32 cellular contexts compared by ENCODE assay signal in genomic region chr10:167383-167782, GRCh38. TPM values are rescaled to one million over a fixed set of nuclear protein-coding genes. Genes with fewer than 3 reads are reported as not detected.
DNase-seq lines count a peak whose midpoint lies in the region; ATAC-seq, FAIRE-seq and TF ChIP-seq lines count a peak whose summit lies in the region.
"Had no signal": no experiment of that assay in that cellular context is flagged by ENCODE, and none has a peak within 500 bp of the region (broad histone marks: within the 10 kb centered on the region; RNA-seq: fewer than 3 reads in every experiment).

No MANE protein-coding gene starts in this region.

- peaks cover 38% of the 10 kb centered on the region for H3K79me2 ChIP-seq in HepG2 (ENCODE audit: insufficient read depth, low read length)

- DNase-seq in HepG2 (ENCODE audit: low spot score) (no peak), left lobe of liver (ENCODE audit: low spot score) (no peak), small intestine (peak; percentile 18), NCI-H1930 (lab: John Stamatoyannopoulos, UW) (no peak), G401 (ENCODE audit: low spot score) (no peak)
- DNase-seq: 8988T; ACHN; BE2C; C1 segment of cervical spinal cord; Caco-2; Calu3; CD4-positive, alpha-beta memory T cell; CD4-positive, alpha-beta T cell; CD4-positive, CD25-positive, alpha-beta regulatory T cell; CD8-positive, alpha-beta memory T cell; CD8-positive, alpha-beta T cell; COR-L47; DMS 273 treated with DMSO at 0.1 percent for 48 hours; DMS153; DMS53; DMS79; DMS79 treated with DMSO at 0.1 percent for 48 hours; DND-41; EL had no signal

- CTCF ChIA-PET in HepG2 (lab: Yijun Ruan, JAX; ENCODE audit: low intra/inter-chr PET ratio, low total read pairs): no interaction called here

- FAIRE-seq in HepG2 (lab: Jason Lieb, UNC) (no peak), small intestine (lab: Jason Lieb, UNC) (peak; percentile 39)
- FAIRE-seq: A204.1, A549, D721Med had no signal

- H3K4me1 ChIP-seq in liver (ENCODE audit: control insufficient read depth in 4 of 4, insufficient read depth in 4 of 4, low read length in 3 of 4): no peaks in the 10 kb centered on the region
- no peaks in the 10 kb centered on the region for H3K4me1 ChIP-seq in HepG2 (ENCODE audit: insufficient read depth, low read length)
- H3K4me1 ChIP-seq in small intestine (ENCODE audit: control insufficient read depth in 2 of 2, insufficient read depth in 1 of 2, low read depth in 1 of 2, low read length in 1 of 2): no peaks in the 10 kb centered on the region
- H3K4me1 ChIP-seq: A549, BE2C, BLaER1, Caco-2 had no signal

- H3K4me2 ChIP-seq in HepG2 (ENCODE audit: low read depth, low read length): no peak overlapping the region
- H3K4me2 ChIP-seq: A549, BLaER1 had no signal

- H3K9ac ChIP-seq in liver (ENCODE audit: low read depth in 1 of 2, low read length in 2 of 2) (no peak overlapping the region), HepG2 (ENCODE audit: insufficient read depth, low read depth, low read length) (no peak overlapping the region)
- H3K9ac ChIP-seq: BLaER1; BLaER1 treated with 17β-estradiol and CSF1 and Interleukin-3, amounts not matched to agents 10 nM and 100 nM had no signal

- intact Hi-C loops in HepG2 (cut with micrococcal nuclease; ENCODE audit: unreplicated experiment): no loop called here

- POLR2A ChIA-PET in HepG2 (lab: Yijun Ruan, JAX): no interaction called here

- H3K27me3 ChIP-seq in liver (ENCODE audit: control insufficient read depth in 4 of 4, insufficient read depth in 4 of 4, low read length in 3 of 4) (no peaks in the 10 kb centered on the region), HepG2 (ENCODE audit: control insufficient read depth in 1 of 2, insufficient read depth in 2 of 2, low read length in 2 of 2) (no peaks in the 10 kb centered on the region), small intestine (ENCODE audit: control insufficient read depth in 2 of 2, insufficient read depth in 2 of 2, low read length in 2 of 2) (no peaks in the 10 kb centered on the region)
- H3K27me3 ChIP-seq: BE2C; BLaER1; BLaER1 treated with 17β-estradiol and CSF1 and Interleukin-3, amounts not matched to agents 10 nM and 100 nM had no signal

- no peak for TF ChIP-seq EP300 in HepG2 (IDR thresholded peaks at IDR 0.05; ENCODE audit: low read depth in 2 of 2, low read length in 2 of 2)
- TF ChIP-seq EP300 in HepG2 (CRISPR knock-in tag; IDR thresholded peaks at IDR 0.05; ENCODE audit: borderline replicate concordance): no peak

- in situ Hi-C loops in HepG2 (cut with HindIII; ENCODE audit: extremely low pct_ligation_motif_present, low pct_unique_long_range_greater_than_20kb) (no loop called here), G401 (cut with HindIII; ENCODE audit: low sequenced_read_pairs) (no loop called here)

- no peak for TF ChIP-seq POLR2A in HepG2 (IDR thresholded peaks at IDR 0.05; ENCODE audit: insufficient read depth in 1 of 2, low read depth in 2 of 2, low read length in 2 of 2)

- H3K36me3 ChIP-seq in liver (ENCODE audit: control insufficient read depth in 4 of 4, insufficient read depth in 3 of 4, low read depth in 1 of 4, low read length in 3 of 4) (no peaks in the 10 kb centered on the region), HepG2 (replicated peaks in 1 of 2; ENCODE audit: control insufficient read depth in 1 of 2, insufficient read depth in 2 of 2, low read length in 2 of 2) (no peaks in the 10 kb centered on the region), small intestine (ENCODE audit: control insufficient read depth in 2 of 2, insufficient read depth in 2 of 2, low read length in 2 of 2) (no peaks in the 10 kb centered on the region)
- H3K36me3 ChIP-seq: BE2C had no signal

- no peak for TF ChIP-seq CTCF in liver (IDR thresholded peaks at IDR 0.05; ENCODE audit: low read depth, low read length, missing input control)
- TF ChIP-seq CTCF in HepG2 (CRISPR knock-in tag; IDR thresholded peaks at IDR 0.05): no peak

- no TSS peak for BruUV-seq in HepG2 (replicated peaks; lab: Mats Ljungman, UMichigan)

- ATAC-seq in HepG2: no peak
- peak; percentile 61 for ATAC-seq in left lobe of liver
- ATAC-seq: A549; CD8-positive, alpha-beta T cell had no signal

- no peak overlapping the region for H3K4me3 ChIP-seq in liver (ENCODE audit: low read depth in 1 of 3, low read length in 3 of 3)
- H3K4me3 ChIP-seq in HepG2 (replicated peaks in 1 of 3; ENCODE audit: insufficient read depth in 1 of 3, low read depth in 2 of 3, low read length in 3 of 3): no peak overlapping the region
- no peak overlapping the region for H3K4me3 ChIP-seq in small intestine (ENCODE audit: low read depth in 1 of 2, low read length in 2 of 2)
- H3K4me3 ChIP-seq: A549; BLaER1; BLaER1 treated with 17β-estradiol and CSF1 and Interleukin-3, amounts not matched to agents 10 nM and 100 nM had no signal

- TF ChIP-seq RAD21 in liver (IDR thresholded peaks at IDR 0.05) (no peak), HepG2 (CRISPR knock-in tag; IDR thresholded peaks at IDR 0.05) (no peak)

- no peak overlapping the region for H3K27ac ChIP-seq in liver (ENCODE audit: low read depth in 1 of 2, low read length in 2 of 2)
- H3K27ac ChIP-seq in HepG2 (ENCODE audit: extremely low read length, insufficient read depth, low read length): no peak overlapping the region
- H3K27ac ChIP-seq in small intestine (ENCODE audit: low read depth in 1 of 2, low read length in 1 of 2): no peak overlapping the region
- H3K27ac ChIP-seq: 22Rv1; A549; BLaER1; BLaER1 treated with 17β-estradiol and CSF1 and Interleukin-3, amounts not matched to agents 10 nM and 100 nM; C4-2B had no signal

- H2AFZ ChIP-seq in HepG2 (ENCODE audit: low read length): no peak overlapping the region

- H4K20me1 ChIP-seq in HepG2 (ENCODE audit: insufficient read depth, low read length): no peaks in the 10 kb centered on the region

- H3K9me3 ChIP-seq in liver (ENCODE audit: control insufficient read depth in 4 of 4, low read length in 3 of 4) (peaks cover 0 to 5% (median 0%) of the 10 kb centered on the region in 4 donors), HepG2 (ENCODE audit: low read length) (no peaks in the 10 kb centered on the region), small intestine (ENCODE audit: control insufficient read depth, low read depth) (no peaks in the 10 kb centered on the region)
- H3K9me3 ChIP-seq: BE2C had no signal

TF ChIP-seq in liver, 16 proteins besides CTCF, POLR2A, EP300 and RAD21:
- TF ChIP-seq HNF4A (conservative IDR thresholded peaks at IDR 0.05): peak; percentile 17 to 28
- TF ChIP-seq NR2F2 (IDR thresholded peaks at IDR 0.05): no peak

TF ChIP-seq in HepG2, 621 proteins besides CTCF, POLR2A, EP300 and RAD21 (continues in another document):
- TF ChIP-seq ZNF20 (CRISPR knock-in tag; IDR thresholded peaks at IDR 0.05): no peak
- TF ChIP-seq NCOA1 (CRISPR knock-in tag; IDR thresholded peaks at IDR 0.05): no peak
- TF ChIP-seq ZFP41 (CRISPR knock-in tag; IDR thresholded peaks at IDR 0.05; ENCODE audit: borderline replicate concordance): no peak
- TF ChIP-seq ZNF432 (CRISPR knock-in tag; IDR thresholded peaks at IDR 0.05; ENCODE audit: borderline replicate concordance): no peak
- TF ChIP-seq TIGD3 (CRISPR knock-in tag; IDR thresholded peaks at IDR 0.05; ENCODE audit: borderline replicate concordance): no peak
- TF ChIP-seq PLRG1 (conservative IDR thresholded peaks at IDR 0.05): no peak

RNA-seq across cellular contexts. Expression of gene ZMYND11, which starts 32.1 kb away (rescaled TPM):
- total RNA-seq in liver (10 to 100 TPM; 18.1 to 34.3 TPM), HepG2 (2016; rRNA removed; fragmentation: Illumina TruSeq; extraction: Trizol) (38.7 and 51.6 TPM in 2 replicates), left lobe of liver (24.3 TPM)
- polyA plus RNA-seq in liver (10 to 100 TPM; 13.2 to 15.8 TPM), HepG2 (2011; rRNA removed) (14.4 and 17.5 TPM in 2 replicates), small intestine (10 to 100 TPM; 21.7 to 30.6 (median 23.5) TPM)
- total RNA-seq in HepG2 (2016; cell fraction: cytosol; rRNA removed; fragmentation: Illumina TruSeq; extraction: Trizol; ENCODE audit: low read depth): 41.7 and 43.0 TPM in 2 replicates
- 39.7 and 45.5 TPM in 2 replicates for total RNA-seq in HepG2 (2016; cell fraction: insoluble cytoplasmic fraction; rRNA removed; fragmentation: Illumina TruSeq; extraction: Trizol)
- total RNA-seq in HepG2 (2016; cell fraction: membrane; rRNA removed; fragmentation: Illumina TruSeq; extraction: Trizol): 41.4 and 46.8 TPM in 2 replicates
- total RNA-seq in HepG2 (2016; cell fraction: nucleus; rRNA removed; fragmentation: Illumina TruSeq; extraction: Trizol): 26.0 and 28.1 TPM in 2 replicates
- 7.1 and 10.5 TPM in 2 replicates for polyA plus RNA-seq in HepG2 (2011; cell fraction: cytosol; rRNA removed)
- polyA plus RNA-seq in HepG2 (2011; cell fraction: nucleus; rRNA removed): 15.3 and 16.1 TPM in 2 replicates
- 20.6 and 22.6 TPM in 2 replicates for polyA plus RNA-seq in HepG2 (2012)
- 6.9 and 7.8 TPM in 2 replicates for polyA plus RNA-seq in HepG2 (2016; cell fraction: cytosol; fragmentation: Illumina TruSeq; extraction: Trizol; ENCODE audit: low read depth)
- polyA plus RNA-seq in HepG2 (2016; cell fraction: insoluble cytoplasmic fraction; fragmentation: Illumina TruSeq; extraction: Trizol; ENCODE audit: low read depth): 49.4 TPM in 2 replicates
- 19.0 and 22.8 TPM in 2 replicates for polyA plus RNA-seq in HepG2 (2016; cell fraction: membrane; fragmentation: Illumina TruSeq; extraction: Trizol; ENCODE audit: low read depth)
- 38.6 and 42.2 TPM in 2 replicates for polyA plus RNA-seq in HepG2 (2016; cell fraction: nucleus; fragmentation: Illumina TruSeq; extraction: Trizol; ENCODE audit: insufficient read depth, low read depth)
- polyA minus RNA-seq in HepG2 (2011; rRNA and poly(A)+ RNA removed; ENCODE audit: low replicate concordance): 10.0 and 17.5 TPM in 2 replicates
- polyA minus RNA-seq in HepG2 (2011; cell fraction: cytosol; rRNA and poly(A)+ RNA removed): 14.3 and 19.5 TPM in 2 replicates
- polyA minus RNA-seq in HepG2 (2011; cell fraction: nucleus; rRNA and poly(A)+ RNA removed): 14.9 and 19.9 TPM in 2 replicates
- 35.3 and 50.4 TPM in 2 replicates for total RNA-seq in G401 (2014; rRNA removed; shearing (Covaris generic))
